ENCODE assay signal across 21 cellular contexts in genomic region chr3:5007873-5008272, GRCh38. TPM values are rescaled to one million over a fixed set of nuclear protein-coding genes. Genes with fewer than 3 reads are reported as not detected.
DNase-seq lines count a peak whose midpoint lies in the region; ATAC-seq lines count a peak whose summit lies in the region.
"Had no signal": no experiment of that assay in that cellular context is flagged by ENCODE, and none has a peak within 500 bp of the region (broad histone marks: within the 10 kb centered on the region; RNA-seq: fewer than 3 reads in every experiment).

No MANE protein-coding gene starts in this region.

- no peaks in the 10 kb centered on the region for H3K27me3 Mint-ChIP-seq in activated T-cell treated with anti-CD3 and anti-CD28 coated beads, Interleukin-2, amount 50 U/mL, for 72 hours (ENCODE audit: low read depth)
- peaks cover 11% of the 10 kb centered on the region for H3K27me3 Mint-ChIP-seq in activated T-cell treated with anti-CD3 and anti-CD28 coated beads, Interleukin-2, amount 50 U/mL, for 24 hours
- H3K27me3 Mint-ChIP-seq in activated naive CD8-positive, alpha-beta T cell treated with anti-CD3 and anti-CD28 coated beads for 36 hours = peaks cover 12% of the 10 kb centered on the region
- H3K27me3 Mint-ChIP-seq in stimulated activated memory B cell treated with anti-CD40 and anti-IgM and Interleukin-4, amounts not matched to agents 10 μg/mL and 1 μg/mL and 100 μg/mL, for 72 hours = no peaks in the 10 kb centered on the region

- DNase-seq in activated T-cell treated with anti-CD3 and anti-CD28 coated beads, Interleukin-2, amount 50 U/mL, for 72 hours = no peak
- no peak for DNase-seq in activated T-cell treated with anti-CD3 and anti-CD28 coated beads, Interleukin-2, amount 50 U/mL, for 24 hours
- DNase-seq in activated naive CD8-positive, alpha-beta T cell treated with anti-CD3 and anti-CD28 coated beads for 36 hours = no peak
- DNase-seq in head of caudate nucleus (no peak), HUDEP-2 (lab: John Stamatoyannopoulos, UW; ENCODE audit: unreplicated experiment in 76 of 76) (no peak), T1000 (lab: John Stamatoyannopoulos, UW) (no peak)
- DNase-seq: activated T-cell treated with anti-CD3 and anti-CD28 coated beads, Interleukin-2, amount 50 U/mL, for 1 hour; DMS 273 treated with DMSO at 0.1 percent for 48 hours; effector memory CD4-positive, alpha-beta T cell; GF-D8; left lung; midbrain; NCI-H1436 treated with DMSO at 0.1 percent for 48 hours; OCI-M1; posterior cingulate gyrus; stimulated activated naive CD4-positive, alpha-beta T cell; SW 1271 had no signal

- H3K9me3 Mint-ChIP-seq in activated T-cell treated with anti-CD3 and anti-CD28 coated beads, Interleukin-2, amount 50 U/mL, for 72 hours = no peaks in the 10 kb centered on the region
- H3K9me3 Mint-ChIP-seq in activated T-cell treated with anti-CD3 and anti-CD28 coated beads, Interleukin-2, amount 50 U/mL, for 24 hours = no peaks in the 10 kb centered on the region
- H3K9me3 Mint-ChIP-seq in activated naive CD8-positive, alpha-beta T cell treated with anti-CD3 and anti-CD28 coated beads for 36 hours = no peaks in the 10 kb centered on the region
- H3K9me3 Mint-ChIP-seq in stimulated activated memory B cell treated with anti-CD40 and anti-IgM and Interleukin-4, amounts not matched to agents 10 μg/mL and 1 μg/mL and 100 μg/mL, for 72 hours = no peaks in the 10 kb centered on the region
- H3K9me3 Mint-ChIP-seq: activated naive CD4-positive, alpha-beta T cell treated with anti-CD3 and anti-CD28 coated beads, Interleukin-2, amount 50 U/mL, for 24 hours had no signal

- H3K27ac Mint-ChIP-seq in activated T-cell treated with anti-CD3 and anti-CD28 coated beads, Interleukin-2, amount 50 U/mL, for 72 hours = peak overlapping the region; percentile 76
- no peak overlapping the region for H3K27ac Mint-ChIP-seq in activated T-cell treated with anti-CD3 and anti-CD28 coated beads, Interleukin-2, amount 50 U/mL, for 24 hours
- peak overlapping the region; percentile 78 for H3K27ac Mint-ChIP-seq in activated naive CD8-positive, alpha-beta T cell treated with anti-CD3 and anti-CD28 coated beads for 36 hours
- H3K27ac Mint-ChIP-seq in stimulated activated memory B cell treated with anti-CD40 and anti-IgM and Interleukin-4, amounts not matched to agents 10 μg/mL and 1 μg/mL and 100 μg/mL, for 72 hours = peak overlapping the region; percentile 79

- peak overlapping the region; percentile 62 for H3K4me3 Mint-ChIP-seq in activated T-cell treated with anti-CD3 and anti-CD28 coated beads, Interleukin-2, amount 50 U/mL, for 72 hours
- H3K4me3 Mint-ChIP-seq in activated T-cell treated with anti-CD3 and anti-CD28 coated beads, Interleukin-2, amount 50 U/mL, for 24 hours = no peak overlapping the region
- H3K4me3 Mint-ChIP-seq in activated naive CD8-positive, alpha-beta T cell treated with anti-CD3 and anti-CD28 coated beads for 36 hours = no peak overlapping the region
- peak overlapping the region; percentile 29 for H3K4me3 Mint-ChIP-seq in stimulated activated memory B cell treated with anti-CD40 and anti-IgM and Interleukin-4, amounts not matched to agents 10 μg/mL and 1 μg/mL and 100 μg/mL, for 72 hours
- H3K4me3 Mint-ChIP-seq: activated naive CD4-positive, alpha-beta T cell treated with anti-CD3 and anti-CD28 coated beads, Interleukin-2, amount 50 U/mL, for 24 hours had no signal

- ATAC-seq in activated T-cell treated with anti-CD3 and anti-CD28 coated beads, Interleukin-2, amount 50 U/mL, for 72 hours (replicated peaks in 1 of 2) = no peak
- ATAC-seq in GM21786 (IDR thresholded peaks at IDR 0.05; ENCODE audit: unreplicated experiment) = peak; percentile 15
- no peak for ATAC-seq in stimulated activated memory B cell treated with anti-CD40 and anti-IgM and Interleukin-4, amounts not matched to agents 10 μg/mL and 1 μg/mL and 100 μg/mL, for 72 hours
- ATAC-seq: left lung, Right ventricle myocardium inferior had no signal

- no peaks in the 10 kb centered on the region for H3K36me3 Mint-ChIP-seq in activated T-cell treated with anti-CD3 and anti-CD28 coated beads, Interleukin-2, amount 50 U/mL, for 72 hours (ENCODE audit: insufficient read depth in 2 of 2)
- H3K36me3 Mint-ChIP-seq in activated T-cell treated with anti-CD3 and anti-CD28 coated beads, Interleukin-2, amount 50 U/mL, for 24 hours (ENCODE audit: low read depth) = no peaks in the 10 kb centered on the region
- H3K36me3 Mint-ChIP-seq in activated naive CD8-positive, alpha-beta T cell treated with anti-CD3 and anti-CD28 coated beads for 36 hours = no peaks in the 10 kb centered on the region
- no peaks in the 10 kb centered on the region for H3K36me3 Mint-ChIP-seq in stimulated activated memory B cell treated with anti-CD40 and anti-IgM and Interleukin-4, amounts not matched to agents 10 μg/mL and 1 μg/mL and 100 μg/mL, for 72 hours
- H3K36me3 Mint-ChIP-seq: activated naive CD4-positive, alpha-beta T cell treated with anti-CD3 and anti-CD28 coated beads, Interleukin-2, amount 50 U/mL, for 24 hours had no signal

- H3K4me1 Mint-ChIP-seq in activated T-cell treated with anti-CD3 and anti-CD28 coated beads, Interleukin-2, amount 50 U/mL, for 72 hours (ENCODE audit: low read depth) = peaks cover 82% of the 10 kb centered on the region
- peaks cover 59% of the 10 kb centered on the region for H3K4me1 Mint-ChIP-seq in activated T-cell treated with anti-CD3 and anti-CD28 coated beads, Interleukin-2, amount 50 U/mL, for 24 hours (ENCODE audit: low read depth)
- H3K4me1 Mint-ChIP-seq in activated naive CD8-positive, alpha-beta T cell treated with anti-CD3 and anti-CD28 coated beads for 36 hours = peaks cover 43% of the 10 kb centered on the region
- peaks cover 54% of the 10 kb centered on the region for H3K4me1 Mint-ChIP-seq in stimulated activated memory B cell treated with anti-CD40 and anti-IgM and Interleukin-4, amounts not matched to agents 10 μg/mL and 1 μg/mL and 100 μg/mL, for 72 hours

- intact Hi-C loops in head of caudate nucleus (cut with DNase I) = no loop called here

RNA-seq across cellular contexts. Expression of gene BHLHE40, which starts 28.6 kb away (rescaled TPM):
- 100 to 1,000 TPM; 303 to 440 TPM for total RNA-seq in activated T-cell treated with anti-CD3 and anti-CD28 coated beads, Interleukin-2, amount 50 U/mL, for 72 hours
- total RNA-seq in activated naive CD8-positive, alpha-beta T cell treated with anti-CD3 and anti-CD28 coated beads for 36 hours = 100 to 1,000 TPM; 292 to 294 TPM

Comparison
In these comparisons a context has a peak if more than half of its experiments do, and no peak if none do; other contexts are left out.
1. H3K4me3 Mint-ChIP-seq: peak in activated T-cell treated with anti-CD3 and anti-CD28 coated beads, Interleukin-2, amount 50 U/mL, for 72 hours (2 of 2) and stimulated activated memory B cell treated with anti-CD40 and anti-IgM and Interleukin-4, amounts not matched to agents 10 μg/mL and 1 μg/mL and 100 μg/mL, for 72 hours (single experiment); none in activated T-cell treated with anti-CD3 and anti-CD28 coated beads, Interleukin-2, amount 50 U/mL, for 24 hours (single experiment) and activated naive CD8-positive, alpha-beta T cell treated with anti-CD3 and anti-CD28 coated beads for 36 hours (single experiment).